18 cellular contexts compared by ENCODE assay signal in genomic region chr18:43866696-43867095, GRCh38.
DNase-seq lines count a peak whose midpoint lies in the region; ATAC-seq, FAIRE-seq and TF ChIP-seq lines count a peak whose summit lies in the region.
"Had no signal": no experiment of that assay in that cellular context is flagged by ENCODE, and none has a peak within 500 bp of the region (broad histone marks: within the 10 kb centered on the region; RNA-seq: fewer than 3 reads in every experiment).

No MANE protein-coding gene starts in this region.

- H3K9me3 ChIP-seq in astrocyte (ENCODE audit: insufficient read depth, low read depth, low read length) (no peaks in the 10 kb centered on the region), T-helper 17 cell (ENCODE audit: control insufficient read depth, low read length, poor library complexity, severe bottlenecking) (no peaks in the 10 kb centered on the region)

- no peak overlapping the region for H3K4me2 ChIP-seq in astrocyte (ENCODE audit: low read length)

- peaks cover 11% of the 10 kb centered on the region for H3K4me1 Mint-ChIP-seq in astrocyte (ENCODE audit: low read depth, unreplicated experiment)
- H3K4me1 Mint-ChIP-seq in nephron progenitor cell, result peaks cover 33% of the 10 kb centered on the region
- no peaks in the 10 kb centered on the region for H3K4me1 Mint-ChIP-seq in T-helper 17 cell
- H3K4me1 Mint-ChIP-seq: CD4-positive, alpha-beta memory T cell had no signal

- H3K27me3 Mint-ChIP-seq in astrocyte (ENCODE audit: low read depth, unreplicated experiment) (no peaks in the 10 kb centered on the region), nephron progenitor cell (ENCODE audit: low read depth, poor library complexity) (no peaks in the 10 kb centered on the region), T-helper 17 cell (no peaks in the 10 kb centered on the region)
- H3K27me3 Mint-ChIP-seq: CD4-positive, alpha-beta memory T cell had no signal

- H4K20me1 ChIP-seq in astrocyte (ENCODE audit: insufficient read depth, low read length), result no peaks in the 10 kb centered on the region

- H3K79me2 ChIP-seq in astrocyte (ENCODE audit: insufficient read depth, low read length), result no peaks in the 10 kb centered on the region

- no peak overlapping the region for H3K4me3 ChIP-seq in astrocyte (ENCODE audit: insufficient read depth, low read depth, low read length)
- H3K4me3 ChIP-seq: GM23248 had no signal

- no peaks in the 10 kb centered on the region for H3K27me3 ChIP-seq in astrocyte (ENCODE audit: insufficient read depth, low read length)

- TF ChIP-seq CTCF in astrocyte (IDR thresholded peaks at IDR 0.05; ENCODE audit: insufficient read depth, low read depth, low read length) (no peak), nephron progenitor cell (IDR thresholded peaks at IDR 0.05) (no peak)

- H3K4me3 Mint-ChIP-seq in astrocyte (ENCODE audit: unreplicated experiment) (no peak overlapping the region), nephron progenitor cell (no peak overlapping the region), T-helper 17 cell (no peak overlapping the region)
- H3K4me3 Mint-ChIP-seq: CD4-positive, alpha-beta memory T cell; H9 had no signal

- H3K27ac Mint-ChIP-seq in astrocyte (ENCODE audit: unreplicated experiment) (no peak overlapping the region), nephron progenitor cell (peak overlapping the region; percentile 39), T-helper 17 cell (no peak overlapping the region)
- H3K27ac Mint-ChIP-seq: CD4-positive, alpha-beta memory T cell; H9 had no signal

- no peak for ATAC-seq in GM19452 (IDR thresholded peaks at IDR 0.05; ENCODE audit: unreplicated experiment)
- ATAC-seq in T-helper 17 cell, result no peak
- ATAC-seq in stimulated activated naive CD8-positive, alpha-beta T cell treated with anti-CD3 and anti-CD28 coated beads, Interleukin-15, Interleukin-2, amounts not matched to agents 100 U/mL and 50 U/mL, for 24 hours, result no peak
- ATAC-seq: HCT116 had no signal

- H3K9me3 Mint-ChIP-seq in astrocyte (ENCODE audit: unreplicated experiment) (peaks cover 2% of the 10 kb centered on the region), nephron progenitor cell (peaks cover 4% of the 10 kb centered on the region)

- no peak for FAIRE-seq in astrocyte (lab: Jason Lieb, UNC)
- FAIRE-seq: GM12891, H1 had no signal

- no peaks in the 10 kb centered on the region for H3K36me3 Mint-ChIP-seq in astrocyte (ENCODE audit: low read depth, unreplicated experiment)
- no peaks in the 10 kb centered on the region for H3K36me3 Mint-ChIP-seq in nephron progenitor cell (ENCODE audit: low read depth)
- no peaks in the 10 kb centered on the region for H3K36me3 Mint-ChIP-seq in T-helper 17 cell (ENCODE audit: low read depth)
- H3K36me3 Mint-ChIP-seq: CD4-positive, alpha-beta memory T cell had no signal

- H2AFZ ChIP-seq in astrocyte (ENCODE audit: low read depth, low read length), result no peak overlapping the region
- H2AFZ ChIP-seq: GM23248 had no signal

- no peak overlapping the region for H3K27ac ChIP-seq in astrocyte (ENCODE audit: low read depth, low read length)
- H3K27ac ChIP-seq: GM23248 had no signal

- peaks cover 11% of the 10 kb centered on the region for H3K4me1 ChIP-seq in astrocyte (ENCODE audit: insufficient read depth, low read length)

- DNase-seq in astrocyte (ENCODE audit: low read depth), result peak; percentile 54
- peak; percentile 44 for DNase-seq in left kidney (ENCODE audit: low read depth, low spot score)
- no peak for DNase-seq in nephron progenitor cell
- no peak for DNase-seq in T-helper 17 cell
- DNase-seq in stimulated activated naive CD8-positive, alpha-beta T cell treated with anti-CD3 and anti-CD28 coated beads, Interleukin-15, Interleukin-2, amounts not matched to agents 100 U/mL and 50 U/mL, for 24 hours, result no peak
- DNase-seq: C1 segment of cervical spinal cord; Calu3; CD4-positive, alpha-beta memory T cell; COR-L47; DMS53; DMS79 treated with DMSO at 0.1 percent for 48 hours; GF-D8; GM23248; H9 had no signal

- no peak overlapping the region for H3K9ac ChIP-seq in astrocyte (ENCODE audit: low read length)
- H3K9ac ChIP-seq: GM23248 had no signal

- no peaks in the 10 kb centered on the region for H3K36me3 ChIP-seq in astrocyte (ENCODE audit: insufficient read depth, low read length)

Comparison
In these comparisons a context has a peak if more than half of its experiments do, and no peak if none do; other contexts are left out.
1. DNase-seq: peak in astrocyte (single experiment) and left kidney (single experiment); none in nephron progenitor cell (single experiment), T-helper 17 cell (0 of 3) and stimulated activated naive CD8-positive, alpha-beta T cell treated with anti-CD3 and anti-CD28 coated beads, Interleukin-15, Interleukin-2, amounts not matched to agents 100 U/mL and 50 U/mL, for 24 hours (single experiment).